In genomic region chr10:96352587-96352986, GRCh38 we compare ENCODE assay signal across 1 cellular context.
TF ChIP-seq lines count a peak whose summit lies in the region.

No MANE protein-coding gene starts in this region.

TF ChIP-seq in WTC11, 78 proteins besides CTCF, POLR2A, EP300 and RAD21 (continued from another document):
- no peak for TF ChIP-seq TCF7 (CRISPR knock-in tag; IDR thresholded peaks at IDR 0.05; ENCODE audit: low read depth)
- no peak for TF ChIP-seq SMAD4 (CRISPR knock-in tag; IDR thresholded peaks at IDR 0.05)
- no peak for TF ChIP-seq SOX15 (CRISPR knock-in tag; IDR thresholded peaks at IDR 0.05)
- no peak for TF ChIP-seq ZNF396 (CRISPR knock-in tag; IDR thresholded peaks at IDR 0.05; ENCODE audit: borderline replicate concordance)
